In genomic region chr3:101066776-101067175, GRCh38 we compare ENCODE assay signal across 11 cellular contexts.
A peak's percentile ranks its signal among the peaks of the same experiment; 100 is the strongest.
DNase-seq lines count a peak whose midpoint lies in the region; ATAC-seq, FAIRE-seq and TF ChIP-seq lines count a peak whose summit lies in the region.
"Had no signal": no experiment of that assay in that cellular context is flagged by ENCODE, and none has a peak within 500 bp of the region (broad histone marks: within the 10 kb centered on the region; RNA-seq: fewer than 3 reads in every experiment).

No MANE protein-coding gene starts in this region.

- no TSS peak for BruUV-seq in HCT116 (replicated peaks; lab: Mats Ljungman, UMichigan)

- no peak overlapping the region for H3K4me3 ChIP-seq in HCT116 (replicated peaks in 1 of 2; ENCODE audit: low read depth in 1 of 2, low read length in 2 of 2)
- H3K4me3 ChIP-seq in bronchial epithelial cell (ENCODE audit: low read depth, low read length): no peak overlapping the region
- peak overlapping the region; percentile 44 for H3K4me3 ChIP-seq in thoracic aorta

- TF ChIP-seq POLR2A in HCT116 (IDR thresholded peaks at IDR 0.05; ENCODE audit: borderline replicate concordance, extremely low read depth, insufficient read depth, insufficient read length): no peak

- no peaks in the 10 kb centered on the region for H3K27me3 ChIP-seq in HCT116 (ENCODE audit: insufficient read depth, low read length)
- no peaks in the 10 kb centered on the region for H3K27me3 ChIP-seq in bronchial epithelial cell (ENCODE audit: control insufficient read depth, insufficient read depth, low read length)
- no peaks in the 10 kb centered on the region for H3K27me3 ChIP-seq in thoracic aorta (replicated peaks; ENCODE audit: insufficient read depth)

- POLR2A ChIA-PET in HCT116 (lab: Charles Lee): no interaction called here

- no peak for DNase-seq in HCT116 (ENCODE audit: low read depth, low spot score)
- peak; percentile 67 for DNase-seq in bronchial epithelial cell (ENCODE audit: low read depth)
- DNase-seq in left ventricle myocardium superior: no peak
- DNase-seq in thoracic aorta (ENCODE audit: low spot score): no peak
- no peak for DNase-seq in MV-4-11 (lab: John Stamatoyannopoulos, UW)
- DNase-seq in GF-D8 (lab: John Stamatoyannopoulos, UW): no peak
- no peak for DNase-seq in amniotic stem cell (lab: John Stamatoyannopoulos, UW)
- DNase-seq: activated CD8-positive, alpha-beta memory T cell treated with anti-CD3 and anti-CD28 coated beads, Interleukin-2, amount 50 U/mL, for 4 hours; DMS 273 treated with DMSO at 0.1 percent for 48 hours; NCI-H146 had no signal

- peaks cover 0 to 16% of the 10 kb centered on the region in 2 experiments; a peak in 1 of 4 replicates for H3K4me1 ChIP-seq in HCT116 (ENCODE audit: control insufficient read depth in 1 of 2, insufficient read depth in 2 of 2, low read length in 2 of 2)
- peaks cover 10 to 47% of the 10 kb centered on the region in 2 donors for H3K4me1 ChIP-seq in thoracic aorta (ENCODE audit: control insufficient read depth in 1 of 2, low read depth in 2 of 2)

- no peaks in the 10 kb centered on the region for H3K36me3 ChIP-seq in HCT116 (ENCODE audit: control insufficient read depth in 1 of 2, insufficient read depth in 2 of 2, low read length in 2 of 2)
- no peaks in the 10 kb centered on the region for H3K36me3 ChIP-seq in bronchial epithelial cell (ENCODE audit: control insufficient read depth, insufficient read depth, low read length)
- H3K36me3 ChIP-seq in thoracic aorta: no peaks in the 10 kb centered on the region

- intact Hi-C loops in HCT116 (cut with micrococcal nuclease): no loop called here
- intact Hi-C loops in left ventricle myocardium superior (cut with micrococcal nuclease): no loop called here

- no peaks in the 10 kb centered on the region for H3K9me3 ChIP-seq in HCT116 (ENCODE audit: control insufficient read depth in 1 of 2, insufficient read depth in 1 of 2, low read depth in 1 of 2, low read length in 2 of 2)
- no peaks in the 10 kb centered on the region for H3K9me3 ChIP-seq in thoracic aorta

- H3K4me2 ChIP-seq in HCT116 (ENCODE audit: low read length): no peak overlapping the region

- no peak for TF ChIP-seq RAD21 in HCT116 (IDR thresholded peaks at IDR 0.05; ENCODE audit: low read depth)

- CTCF ChIA-PET in HCT116 (lab: Charles Lee): interaction anchor here (1.3 kb wide), 1 partner anchor 129 kb away, joined by 3 read pairs; no protein-coding TSS in a partner anchor

- TF ChIP-seq CTCF in HCT116 (IDR thresholded peaks at IDR 0.05 in 2 of 3, conservative IDR thresholded peaks at IDR 0.05 in 1 of 3; ENCODE audit: borderline replicate concordance in 1 of 3, insufficient read depth in 1 of 3, low read depth in 2 of 3, low read length in 2 of 3): no peak
- no peak for TF ChIP-seq CTCF in bronchial epithelial cell (IDR thresholded peaks at IDR 0.05; ENCODE audit: insufficient read depth, low read length, severe bottlenecking)
- TF ChIP-seq CTCF in thoracic aorta (IDR thresholded peaks at IDR 0.05): no peak

- RAD21 ChIA-PET in HCT116 (lab: Charles Lee; ENCODE audit: low non-redundant PET in 1 of 2, low total read pairs in 2 of 2, uncharacterized antibody in 2 of 2, unreplicated experiment in 2 of 2): no interaction called here

- H2AFZ ChIP-seq in HCT116 (ENCODE audit: low read depth, low read length, poor library complexity, severe bottlenecking): peak overlapping the region; percentile 18

- no peak overlapping the region for H3K27ac ChIP-seq in HCT116 (ENCODE audit: low read depth, low read length)
- peak overlapping the region; percentile 43 to 66 for H3K27ac ChIP-seq in thoracic aorta

- FAIRE-seq in bronchial epithelial cell (lab: Jason Lieb, UNC): no peak

- no peaks in the 10 kb centered on the region; the same call in 1 of the 2 replicates for H3K9me2 ChIP-seq in HCT116 (ENCODE audit: insufficient read depth)

- H3K9ac ChIP-seq in HCT116 (ENCODE audit: low read length): no peak overlapping the region

- ATAC-seq in HCT116 (no peak), left ventricle myocardium superior (peak; percentile 25), thoracic aorta (ENCODE audit: insufficient number of reproducible peaks, low FRiP score, low read depth) (no peak), HG03378 (IDR thresholded peaks at IDR 0.05; ENCODE audit: unreplicated experiment) (no peak)

- no peaks in the 10 kb centered on the region for H3K79me2 ChIP-seq in HCT116 (ENCODE audit: insufficient read depth, low read length)

- no peaks in the 10 kb centered on the region for H4K20me1 ChIP-seq in HCT116 (ENCODE audit: insufficient read depth)

TF ChIP-seq in HCT116, 20 proteins besides CTCF, POLR2A, EP300 and RAD21:
- TF ChIP-seq CBX3 (IDR thresholded peaks at IDR 0.05; ENCODE audit: low read depth) (no peak), SIN3A (IDR thresholded peaks at IDR 0.05; ENCODE audit: low read depth) (no peak), YY1 (IDR thresholded peaks at IDR 0.05; ENCODE audit: extremely low read depth, insufficient replicate concordance, low read depth, low read length) (no peak), POLR2AphosphoS5 (IDR thresholded peaks at IDR 0.05; ENCODE audit: low read depth, low read length) (no peak), CEBPB (IDR thresholded peaks at IDR 0.05; ENCODE audit: low read depth) (no peak), TCF7L2 (IDR thresholded peaks at IDR 0.05; ENCODE audit: borderline replicate concordance, extremely low read depth, insufficient read depth, insufficient read length) (no peak), ZBTB33 (IDR thresholded peaks at IDR 0.05; ENCODE audit: extremely low read depth, insufficient replicate concordance, low read length) (no peak), ZNF274 (IDR thresholded peaks at IDR 0.05; ENCODE audit: low read depth, low read length) (no peak), JUND (IDR thresholded peaks at IDR 0.05) (no peak), EZH2phosphoT487 (IDR thresholded peaks at IDR 0.05; ENCODE audit: borderline replicate concordance) (no peak), EZH2 (IDR thresholded peaks at IDR 0.05) (no peak), SRF (IDR thresholded peaks at IDR 0.05; ENCODE audit: low read depth) (no peak), ZFX (IDR thresholded peaks at IDR 0.05) (no peak), EGR1 (IDR thresholded peaks at IDR 0.05; ENCODE audit: low read depth) (no peak), ELF1 (IDR thresholded peaks at IDR 0.05; ENCODE audit: borderline replicate concordance, low read depth) (no peak), ATF3 (IDR thresholded peaks at IDR 0.05) (no peak)
- TF ChIP-seq, protein P1, sequence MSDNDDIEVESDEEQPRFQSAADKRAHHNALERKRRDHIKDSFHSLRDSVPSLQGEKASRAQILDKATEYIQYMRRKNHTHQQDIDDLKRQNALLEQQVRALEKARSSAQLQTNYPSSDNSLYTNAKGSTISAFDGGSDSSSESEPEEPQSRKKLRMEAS (IDR thresholded peaks at IDR 0.05): no peak
